Comparison of ENCODE assay signal across 8 cellular contexts in genomic region chr3:189144645-189145044, GRCh38. TPM values are rescaled to one million over a fixed set of nuclear protein-coding genes. Genes with fewer than 3 reads are reported as not detected.
DNase-seq lines count a peak whose midpoint lies in the region; ATAC-seq lines count a peak whose summit lies in the region.

No MANE protein-coding gene starts in this region.

- H3K4me3 ChIP-seq in H7 (ENCODE audit: insufficient read depth, low read depth, low read length) = no peak overlapping the region

- DNase-seq in DMS 273 treated with DMSO at 0.1 percent for 48 hours (lab: John Stamatoyannopoulos, UW) = peak; percentile 43
- DNase-seq in MV-4-11 (lab: John Stamatoyannopoulos, UW) = peak; percentile 74
- peak; percentile 74 for DNase-seq in amniotic epithelial cell (ENCODE audit: low read depth)
- DNase-seq in lung microvascular endothelial cell (ENCODE audit: low read depth in 2 of 2) = peak; percentile 40 to 64
- DNase-seq in H7 = no peak
- DNase-seq in DMS114 treated with DMSO at 0.1 percent for 48 hours (lab: John Stamatoyannopoulos, UW; ENCODE audit: unreplicated experiment) = no peak

- H3K36me3 ChIP-seq in H7 (replicated peaks; ENCODE audit: control insufficient read depth, insufficient read depth, low read length) = no peaks in the 10 kb centered on the region

- H3K27me3 ChIP-seq in H7 (ENCODE audit: control insufficient read depth, insufficient read depth, low read length) = no peaks in the 10 kb centered on the region

- ATAC-seq in HG03520 (IDR thresholded peaks at IDR 0.05; ENCODE audit: unreplicated experiment) = no peak
- no peak for ATAC-seq in HG03039 (IDR thresholded peaks at IDR 0.05; ENCODE audit: unreplicated experiment)

RNA-seq across cellular contexts. Expression of gene TPRG1, which starts 27.1 kb away (rescaled TPM):
- total RNA-seq in lung microvascular endothelial cell = under 0.01 and 0.22 TPM in 2 replicates
- 0.35 and 1.4 TPM in 2 replicates for total RNA-seq in H7 (2014; rRNA removed; shearing (Covaris generic))

Comparison
In these comparisons a context has a peak if more than half of its experiments do, and no peak if none do; other contexts are left out.
1. DNase-seq: peak in DMS 273 treated with DMSO at 0.1 percent for 48 hours (single experiment), MV-4-11 (single experiment), amniotic epithelial cell (single experiment) and lung microvascular endothelial cell (2 of 2); none in H7 (single experiment) and DMS114 treated with DMSO at 0.1 percent for 48 hours (single experiment).